In genomic region chr5:52881468-52881867, GRCh38 we compare ENCODE assay signal across 9 cellular contexts.
"Had no signal": no experiment of that assay in that cellular context is flagged by ENCODE, and none has a peak within 500 bp of the region (broad histone marks: within the 10 kb centered on the region; RNA-seq: fewer than 3 reads in every experiment).

No MANE protein-coding gene starts in this region.

- H3K9me3 ChIP-seq: HAP-1 had no signal

- DNase-seq: GM23248, GOT3, H7, HFFc6, IMR-90, KG1 had no signal

- H3K4me1 ChIP-seq: HAP-1 had no signal

- H3K4me3 Mint-ChIP-seq: HFFc6 had no signal

- H3K27ac ChIP-seq: GM23248 had no signal

- H3K9me3 Mint-ChIP-seq: HFFc6 had no signal

- ATAC-seq: HCT116, K562 had no signal

- H3K9ac ChIP-seq: GM23248 had no signal

- H3K36me3 ChIP-seq: HAP-1 had no signal

- H2AFZ ChIP-seq: GM23248 had no signal

- FAIRE-seq: K562 had no signal

- H3K27ac Mint-ChIP-seq: HFFc6 had no signal

- H3K4me3 ChIP-seq: GM23248, HAP-1, K562 had no signal
